In genomic region chr7:26191233-26191973, GRCh38 we compare ENCODE assay signal across 1 cellular context.
TF ChIP-seq lines count a peak whose summit lies in the region.

No MANE protein-coding gene starts in this region.

TF ChIP-seq in A549, 52 proteins besides CTCF, POLR2A, EP300 and RAD21 (continued from another document):
- peak; percentile 74; the same call in 1 of the 2 replicates for TF ChIP-seq TP53 (CRISPR knock-in tag; IDR thresholded peaks at IDR 0.05)
